15 cellular contexts compared by ENCODE assay signal in the genomic region with DNA sequence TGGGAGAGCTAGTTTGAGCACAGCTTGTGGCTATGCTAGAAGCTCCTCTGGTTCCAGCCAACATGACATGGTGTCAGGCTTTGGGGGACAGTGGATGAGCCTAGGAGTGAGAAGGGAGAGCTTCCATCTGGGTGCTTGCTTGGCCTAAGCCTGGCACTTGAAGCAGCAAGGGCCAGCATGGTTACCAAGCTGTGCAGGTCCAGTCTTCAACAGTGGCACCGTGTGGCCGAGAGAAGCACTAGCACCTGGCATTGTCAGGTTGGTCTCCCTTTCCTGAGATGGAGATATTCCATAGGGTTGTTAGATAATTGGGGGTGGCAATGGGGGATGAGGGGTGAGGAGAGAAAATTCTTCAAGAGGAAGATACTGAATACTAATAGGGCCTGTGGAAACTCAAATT.
DNase-seq lines count a peak whose midpoint lies in the region; ATAC-seq, FAIRE-seq and TF ChIP-seq lines count a peak whose summit lies in the region.
"Had no signal": no experiment of that assay in that cellular context is flagged by ENCODE, and none has a peak within 500 bp of the region (broad histone marks: within the 10 kb centered on the region; RNA-seq: fewer than 3 reads in every experiment).

No MANE protein-coding gene starts in this region.

- H3K4me1 Mint-ChIP-seq in GM23338 (no peaks in the 10 kb centered on the region), T-cell (no peaks in the 10 kb centered on the region)

- TF ChIP-seq CTCF in BJ (IDR thresholded peaks at IDR 0.05; ENCODE audit: insufficient read depth, low read depth, low read length) (0 out of 2 replicates have a peak, but pooled peaks have one; percentile 8), GM23338 (conservative IDR thresholded peaks at IDR 0.05; ENCODE audit: low read depth in 2 of 2) (peak; percentile 55 to 59), foreskin keratinocyte (conservative IDR thresholded peaks at IDR 0.05) (peak; percentile 52), suprapubic skin (IDR thresholded peaks at IDR 0.05) (no peak), D721Med (IDR thresholded peaks at IDR 0.05; ENCODE audit: insufficient read depth, missing control alignments) (no peak)

- no peaks in the 10 kb centered on the region for H4K20me1 ChIP-seq in GM23338 (replicated peaks; ENCODE audit: insufficient read depth)

- no peaks in the 10 kb centered on the region for H3K79me2 ChIP-seq in GM23338 (replicated peaks; ENCODE audit: insufficient read depth)

- no peaks in the 10 kb centered on the region for H3K27me3 ChIP-seq in BJ (ENCODE audit: control insufficient read depth, insufficient read depth, low read length)
- no peaks in the 10 kb centered on the region for H3K27me3 ChIP-seq in GM23338 (ENCODE audit: insufficient read depth)
- no peaks in the 10 kb centered on the region for H3K27me3 ChIP-seq in foreskin keratinocyte
- no peaks in the 10 kb centered on the region for H3K27me3 ChIP-seq in suprapubic skin

- H3K4me1 ChIP-seq in GM23338 (ENCODE audit: insufficient read depth), result no peaks in the 10 kb centered on the region
- no peaks in the 10 kb centered on the region for H3K4me1 ChIP-seq in foreskin keratinocyte
- H3K4me1 ChIP-seq in suprapubic skin, result no peaks in the 10 kb centered on the region
- H3K4me1 ChIP-seq: gastrocnemius medialis had no signal

- H3K9me3 ChIP-seq in suprapubic skin, result no peaks in the 10 kb centered on the region

- H3K36me3 Mint-ChIP-seq in GM23338 (ENCODE audit: low read depth), result peaks cover 28% of the 10 kb centered on the region; the same call in 2 of the 3 replicates
- H3K36me3 Mint-ChIP-seq in T-cell, result peaks cover 5% of the 10 kb centered on the region

- H3F3A ChIP-seq in GM23338 (replicated peaks; ENCODE audit: low read depth), result no peaks in the 10 kb centered on the region

- FAIRE-seq in D721Med (lab: Jason Lieb, UNC), result no peak

- H3K4me2 ChIP-seq in GM23338, result no peak overlapping the region

- no peak overlapping the region for H3K4me3 ChIP-seq in BJ (ENCODE audit: low read depth, low read length)
- no peak overlapping the region for H3K4me3 ChIP-seq in GM23338
- no peak overlapping the region for H3K4me3 ChIP-seq in suprapubic skin
- H3K4me3 ChIP-seq: gastrocnemius medialis had no signal

- POLR2A ChIA-PET in BJ (lab: Charles Lee), result no interaction called here
- POLR2A ChIA-PET in T-cell (lab: Charles Lee), result no interaction called here

- TF ChIP-seq EP300 in suprapubic skin (IDR thresholded peaks at IDR 0.05), result no peak

- 97% methylated on average over 2 of the region's 2 CpGs for WGBS in suprapubic skin

- H3K27me3 Mint-ChIP-seq in GM23338 (ENCODE audit: insufficient read depth, low read depth, poor library complexity) (peaks cover 4% of the 10 kb centered on the region), T-cell (peaks cover 4 to 8% of the 10 kb centered on the region in 2 donors)

- H3K9me3 Mint-ChIP-seq in GM23338 (peaks cover 42% of the 10 kb centered on the region), T-cell (peaks cover 14 to 29% (median 18%) of the 10 kb centered on the region in 3 donors)

- H3K27ac ChIP-seq in GM23338 (ENCODE audit: low read depth) (no peak overlapping the region), foreskin keratinocyte (no peak overlapping the region), suprapubic skin (no peak overlapping the region)
- H3K27ac ChIP-seq: gastrocnemius medialis had no signal

- CTCF ChIA-PET in BJ (lab: Yijun Ruan, JAX) (no interaction called here), T-cell (lab: Charles Lee) (interaction anchor here in 1 of 2 donors (0.5 kb wide), 1 partner anchor 701 kb away, joined by 3 read pairs; no protein-coding TSS in a partner anchor)

- no peaks in the 10 kb centered on the region for H3K36me3 ChIP-seq in BJ (ENCODE audit: control insufficient read depth, insufficient read depth, low read length)
- H3K36me3 ChIP-seq in GM23338 (ENCODE audit: insufficient read depth), result 0 out of 2 replicates have a peak, but pooled peaks cover 2% of the 10 kb centered on the region
- H3K36me3 ChIP-seq in suprapubic skin, result no peaks in the 10 kb centered on the region
- H3K36me3 ChIP-seq: gastrocnemius medialis had no signal

- H3K9me2 ChIP-seq in GM23338 (ENCODE audit: insufficient read depth), result no peaks in the 10 kb centered on the region

- H3K27ac Mint-ChIP-seq in GM23338, result no peak overlapping the region
- no peak overlapping the region for H3K27ac Mint-ChIP-seq in T-cell
- H3K27ac Mint-ChIP-seq: activated naive CD4-positive, alpha-beta T cell treated with anti-CD3 and anti-CD28 coated beads, Interleukin-2, amount 50 U/mL, for 72 hours had no signal

- no peak overlapping the region for H3K4me3 Mint-ChIP-seq in GM23338
- no peak overlapping the region for H3K4me3 Mint-ChIP-seq in T-cell

- no peak for ATAC-seq in GM23338
- ATAC-seq in foreskin keratinocyte, result no peak
- ATAC-seq in T-cell (replicated peaks in 1 of 4), result no peak
- ATAC-seq: activated naive CD4-positive, alpha-beta T cell treated with anti-CD3 and anti-CD28 coated beads, Interleukin-2, amount 50 U/mL, for 72 hours; gastrocnemius medialis; sciatic nerve had no signal

- no peak for TF ChIP-seq POLR2A in suprapubic skin (IDR thresholded peaks at IDR 0.05)

- no peak overlapping the region for H2AFZ ChIP-seq in GM23338

- DNase-seq in BJ (ENCODE audit: low read depth) (no peak), GM23338 (ENCODE audit: low spot score) (no peak), RKO (ENCODE audit: low spot score) (peak; percentile 36), foreskin keratinocyte (no peak), hepatic stellate cell (ENCODE audit: low spot score) (no peak), suprapubic skin (ENCODE audit: low spot score in 2 of 2) (no peak), T-cell (no peak), D721Med (ENCODE audit: insufficient read length, low spot score) (no peak)
- DNase-seq: cortex of kidney, gastrocnemius medialis, NCI-H1930, RPMI8226, substantia nigra had no signal

TF ChIP-seq in GM23338, 12 proteins besides CTCF, POLR2A, EP300 and RAD21 (continues in another document):
- TF ChIP-seq ZNF331 (CRISPR knock-in tag; IDR thresholded peaks at IDR 0.05; ENCODE audit: low read depth), result no peak
- TF ChIP-seq POLR2AphosphoS5 (IDR thresholded peaks at IDR 0.05; ENCODE audit: low read depth), result no peak
- TF ChIP-seq EZH2phosphoT487 (IDR thresholded peaks at IDR 0.05; ENCODE audit: unreplicated experiment), result no peak
- TF ChIP-seq, protein P1, sequence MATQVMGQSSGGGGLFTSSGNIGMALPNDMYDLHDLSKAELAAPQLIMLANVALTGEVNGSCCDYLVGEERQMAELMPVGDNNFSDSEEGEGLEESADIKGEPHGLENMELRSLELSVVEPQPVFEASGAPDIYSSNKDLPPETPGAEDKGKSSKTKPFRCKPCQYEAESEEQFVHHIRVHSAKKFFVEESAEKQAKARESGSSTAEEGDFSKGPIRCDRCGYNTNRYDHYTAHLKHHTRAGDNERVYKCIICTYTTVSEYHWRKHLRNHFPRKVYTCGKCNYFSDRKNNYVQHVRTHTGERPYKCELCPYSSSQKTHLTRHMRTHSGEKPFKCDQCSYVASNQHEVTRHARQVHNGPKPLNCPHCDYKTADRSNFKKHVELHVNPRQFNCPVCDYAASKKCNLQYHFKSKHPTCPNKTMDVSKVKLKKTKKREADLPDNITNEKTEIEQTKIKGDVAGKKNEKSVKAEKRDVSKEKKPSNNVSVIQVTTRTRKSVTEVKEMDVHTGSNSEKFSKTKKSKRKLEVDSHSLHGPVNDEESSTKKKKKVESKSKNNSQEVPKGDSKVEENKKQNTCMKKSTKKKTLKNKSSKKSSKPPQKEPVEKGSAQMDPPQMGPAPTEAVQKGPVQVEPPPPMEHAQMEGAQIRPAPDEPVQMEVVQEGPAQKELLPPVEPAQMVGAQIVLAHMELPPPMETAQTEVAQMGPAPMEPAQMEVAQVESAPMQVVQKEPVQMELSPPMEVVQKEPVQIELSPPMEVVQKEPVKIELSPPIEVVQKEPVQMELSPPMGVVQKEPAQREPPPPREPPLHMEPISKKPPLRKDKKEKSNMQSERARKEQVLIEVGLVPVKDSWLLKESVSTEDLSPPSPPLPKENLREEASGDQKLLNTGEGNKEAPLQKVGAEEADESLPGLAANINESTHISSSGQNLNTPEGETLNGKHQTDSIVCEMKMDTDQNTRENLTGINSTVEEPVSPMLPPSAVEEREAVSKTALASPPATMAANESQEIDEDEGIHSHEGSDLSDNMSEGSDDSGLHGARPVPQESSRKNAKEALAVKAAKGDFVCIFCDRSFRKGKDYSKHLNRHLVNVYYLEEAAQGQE (IDR thresholded peaks at IDR 0.05; ENCODE audit: unreplicated experiment), result no peak

Comparison
In these comparisons a context has a peak if more than half of its experiments do, and no peak if none do; other contexts are left out.
1. CTCF ChIP-seq: peak in BJ (single experiment), GM23338 (2 of 2) and foreskin keratinocyte (single experiment); none in suprapubic skin (0 of 2) and D721Med (single experiment).